In the genomic region with DNA sequence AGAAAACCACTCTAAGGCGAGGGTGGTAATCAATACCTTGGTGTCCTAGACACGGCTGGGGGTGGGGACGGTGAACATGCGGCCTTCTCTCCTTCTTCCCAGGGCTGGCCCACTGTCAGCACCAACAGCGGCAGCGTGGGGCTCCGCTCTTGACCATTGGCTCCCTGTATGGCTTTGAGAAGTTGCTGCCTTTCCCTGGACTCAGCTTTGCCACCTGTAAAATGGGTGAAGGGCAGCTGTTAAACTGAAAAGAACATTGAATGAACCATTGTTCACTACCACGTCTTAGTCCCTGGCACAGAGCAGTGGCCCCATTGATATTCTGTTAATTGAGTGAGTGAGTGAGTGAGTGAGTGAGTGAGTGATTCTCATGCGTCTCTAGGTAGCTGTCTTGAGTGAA, we compare ENCODE assay signal across 21 cellular contexts.
"Had no signal": no experiment of that assay in that cellular context is flagged by ENCODE, and none has a peak within 500 bp of the region (broad histone marks: within the 10 kb centered on the region; RNA-seq: fewer than 3 reads in every experiment).

No MANE protein-coding gene starts in this region.

- H3K4me3 Mint-ChIP-seq: activated naive CD4-positive, alpha-beta T cell treated with anti-CD3 and anti-CD28 coated beads for 36 hours; activated naive CD8-positive, alpha-beta T cell treated with anti-CD3 and anti-CD28 coated beads, Interleukin-2, amount 50 U/mL, for 24 hours; naive thymus-derived CD4-positive, alpha-beta T cell had no signal

- H3K4me1 ChIP-seq: colonic mucosa had no signal

- H3K36me3 ChIP-seq: colonic mucosa, gastrocnemius medialis had no signal

- H3K9me3 ChIP-seq: ascending aorta, colonic mucosa, gastrocnemius medialis, mucosa of descending colon, neutrophil, tibial nerve had no signal

- H3K4me3 ChIP-seq: ascending aorta, colonic mucosa, gastrocnemius medialis, mucosa of descending colon, SK-N-MC, tibial nerve had no signal

- H3K27me3 ChIP-seq: ascending aorta, colonic mucosa, gastrocnemius medialis, neutrophil, tibial nerve had no signal

- H3K9me3 Mint-ChIP-seq: activated naive CD4-positive, alpha-beta T cell treated with anti-CD3 and anti-CD28 coated beads for 36 hours; activated naive CD8-positive, alpha-beta T cell treated with anti-CD3 and anti-CD28 coated beads, Interleukin-2, amount 50 U/mL, for 24 hours; activated T-helper 2 cell treated with anti-CD3 and anti-CD28 coated beads, Interferon-gamma antibody, Interleukin-2, Interleukin-4, amounts not matched to agents 10 μg/mL and 5 μg/mL and 100 μg/mL, durations not matched to agents 14 hours and 24 hours and 36 hours; naive thymus-derived CD4-positive, alpha-beta T cell had no signal

- DNase-seq: activated CD4-positive, alpha-beta T cell treated with anti-CD3 and anti-CD28 coated beads for 1 hour; activated CD4-positive, alpha-beta T cell treated with anti-CD3 and anti-CD28 coated beads, Interleukin-2, amount 50 U/mL, for 4 hours; activated naive CD4-positive, alpha-beta T cell treated with anti-CD3 and anti-CD28 coated beads for 36 hours; activated naive CD8-positive, alpha-beta T cell treated with anti-CD3 and anti-CD28 coated beads, Interleukin-2, amount 50 U/mL, for 24 hours; colonic mucosa; effector memory CD4-positive, alpha-beta T cell; gastrocnemius medialis; left colon; mammary epithelial cell; mucosa of descending colon; naive thymus-derived CD4-positive, alpha-beta T cell; stimulated activated CD4-positive, alpha-beta T cell treated with anti-CD3 and anti-CD28 coated beads, Interleukin-15, amount 100 ng/mL, for 24 hours; stimulated activated CD4-positive, alpha-beta T cell treated with anti-CD3 and anti-CD28 coated beads, Interleukin-4, amount 100 ng/mL, for 1 hour; stimulated activated naive CD4-positive, alpha-beta T cell; T-helper 1 cell; T1000 had no signal

- H3K27me3 Mint-ChIP-seq: activated naive CD8-positive, alpha-beta T cell treated with anti-CD3 and anti-CD28 coated beads, Interleukin-2, amount 50 U/mL, for 24 hours; naive thymus-derived CD4-positive, alpha-beta T cell had no signal

- H3K27ac ChIP-seq: ascending aorta, colonic mucosa, neutrophil, SK-N-MC had no signal

- H3K4me1 Mint-ChIP-seq: activated naive CD8-positive, alpha-beta T cell treated with anti-CD3 and anti-CD28 coated beads, Interleukin-2, amount 50 U/mL, for 24 hours had no signal

- H3K27ac Mint-ChIP-seq: activated naive CD4-positive, alpha-beta T cell treated with anti-CD3 and anti-CD28 coated beads for 36 hours; activated naive CD8-positive, alpha-beta T cell treated with anti-CD3 and anti-CD28 coated beads, Interleukin-2, amount 50 U/mL, for 24 hours; activated T-helper 2 cell treated with anti-CD3 and anti-CD28 coated beads, Interferon-gamma antibody, Interleukin-2, Interleukin-4, amounts not matched to agents 10 μg/mL and 5 μg/mL and 100 μg/mL, durations not matched to agents 14 hours and 24 hours and 36 hours had no signal

- ATAC-seq: activated naive CD8-positive, alpha-beta T cell treated with anti-CD3 and anti-CD28 coated beads, Interleukin-2, amount 50 U/mL, for 24 hours; gastrocnemius medialis; left colon; naive thymus-derived CD4-positive, alpha-beta T cell had no signal
